ENCODE assay signal across 8 cellular contexts in the genomic region with DNA sequence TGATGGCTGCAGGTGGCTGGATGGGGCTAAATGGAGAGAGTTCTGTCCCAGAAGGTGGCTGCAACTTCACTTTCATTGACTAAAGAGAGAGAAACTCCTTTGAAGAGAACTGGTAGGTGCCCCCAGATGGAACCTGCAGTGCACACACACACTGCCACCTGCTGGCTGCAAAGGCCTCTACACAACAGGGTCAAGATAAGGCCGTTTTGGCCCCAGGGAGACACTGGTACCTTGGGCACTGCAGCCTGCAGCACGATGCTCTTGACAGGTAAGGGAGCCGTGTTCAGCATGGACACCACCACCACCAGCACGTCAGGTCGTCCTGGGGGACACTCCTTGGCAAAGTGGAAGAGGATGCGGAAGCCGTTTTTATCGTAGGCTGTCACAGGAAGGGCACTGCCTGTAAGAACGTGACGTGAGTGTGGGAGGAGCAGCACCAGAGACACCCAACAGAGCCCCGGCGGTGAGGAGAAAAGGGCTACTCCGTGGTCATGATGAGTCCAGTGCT. TPM values are rescaled to one million over a fixed set of nuclear protein-coding genes. Genes with fewer than 3 reads are reported as not detected.
A peak's percentile ranks its signal among the peaks of the same experiment; 100 is the strongest.
DNase-seq lines count a peak whose midpoint lies in the region; ATAC-seq and TF ChIP-seq lines count a peak whose summit lies in the region.

No MANE protein-coding gene starts in this region.

- peaks cover 80% of the 10 kb centered on the region for H3K36me3 ChIP-seq in CD4-positive, CD25-positive, alpha-beta regulatory T cell (ENCODE audit: control insufficient read depth, insufficient read depth, low read length)
- H3K36me3 ChIP-seq in mucosa of descending colon (ENCODE audit: low read depth) (peaks cover 7% of the 10 kb centered on the region), stomach (peaks cover 87 to 100% (median 100%) of the 10 kb centered on the region in 4 donors)

- H3K4me3 Mint-ChIP-seq in CD4-positive, CD25-positive, alpha-beta regulatory T cell: peak overlapping the region; percentile 15 to 71 (median 44)
- peak overlapping the region; percentile 57 for H3K4me3 Mint-ChIP-seq in activated CD4-positive, alpha-beta memory T cell treated with anti-CD3 and anti-CD28 coated beads, Interleukin-2, amount 10 ng/mL, durations not matched to agents 7 days and 5 days

- peak overlapping the region in 2 of 3 donors; percentile 38 to 80 for H3K27ac Mint-ChIP-seq in CD4-positive, CD25-positive, alpha-beta regulatory T cell
- H3K27ac Mint-ChIP-seq in activated CD4-positive, alpha-beta memory T cell treated with anti-CD3 and anti-CD28 coated beads, Interleukin-2, amount 10 ng/mL, durations not matched to agents 7 days and 5 days: peak overlapping the region; percentile 87

- H3K27ac ChIP-seq in CD4-positive, CD25-positive, alpha-beta regulatory T cell (ENCODE audit: insufficient read depth, low read length, poor library complexity, severe bottlenecking): peak overlapping the region; percentile 14
- H3K27ac ChIP-seq in stomach: peak overlapping the region in 1 of 5 donors; percentile 9

- H3K9me3 Mint-ChIP-seq in CD4-positive, CD25-positive, alpha-beta regulatory T cell: no peaks in the 10 kb centered on the region
- H3K9me3 Mint-ChIP-seq in activated CD4-positive, alpha-beta memory T cell treated with anti-CD3 and anti-CD28 coated beads, Interleukin-2, amount 10 ng/mL, durations not matched to agents 7 days and 5 days: no peaks in the 10 kb centered on the region

- ATAC-seq in CD4-positive, CD25-positive, alpha-beta regulatory T cell (ENCODE audit: low read depth in 2 of 2): peak; percentile 65 to 78
- ATAC-seq in mucosa of descending colon: peak; percentile 77
- no peak for ATAC-seq in omental fat pad (ENCODE audit: low FRiP score)

- H3K4me3 ChIP-seq in CD4-positive, CD25-positive, alpha-beta regulatory T cell (ENCODE audit: low read depth, low read length): peak overlapping the region; percentile 11
- no peak overlapping the region for H3K4me3 ChIP-seq in HFF-Myc (replicated peaks; ENCODE audit: low read depth, low read length)
- H3K4me3 ChIP-seq in mucosa of descending colon: no peak overlapping the region
- no peak overlapping the region for H3K4me3 ChIP-seq in stomach

- TF ChIP-seq POLR2A in stomach (IDR thresholded peaks at IDR 0.05): no peak

- POLR2A ChIA-PET in activated CD4-positive, alpha-beta memory T cell treated with anti-CD3 and anti-CD28 coated beads, Interleukin-2, amount 10 ng/mL, durations not matched to agents 7 days and 5 days (lab: Charles Lee): interaction anchor here (0.7 to 8.8 kb wide), 6 partner anchors 8 to 32 kb away, joined by 3 to 96 read pairs (median 4); a partner anchor contains a TSS

- intact Hi-C loops in mucosa of descending colon (cut with DNase I, micrococcal nuclease) (no loop called here), stomach (cut with DNase I; ENCODE audit: low total_unique reads) (no loop called here)

- TF ChIP-seq CTCF in HFF-Myc (IDR thresholded peaks at IDR 0.05; ENCODE audit: low read depth, low read length, missing control alignments) (peak; percentile 93), mucosa of descending colon (IDR thresholded peaks at IDR 0.05) (peak; percentile 82), stomach (IDR thresholded peaks at IDR 0.05) (peak in 5 of 7 experiments; percentile 57 to 77 (median 70)), omental fat pad (IDR thresholded peaks at IDR 0.05) (no peak)

- WGBS in stomach, 5 donors: 29 to 56% (median 49%) methylated on average over 12 to 13 of the region's 13 CpGs

- peaks cover 30% of the 10 kb centered on the region for H3K36me3 Mint-ChIP-seq in CD4-positive, CD25-positive, alpha-beta regulatory T cell
- H3K36me3 Mint-ChIP-seq in activated CD4-positive, alpha-beta memory T cell treated with anti-CD3 and anti-CD28 coated beads, Interleukin-2, amount 10 ng/mL, durations not matched to agents 7 days and 5 days (ENCODE audit: low read depth): peaks cover 79% of the 10 kb centered on the region

- CTCF ChIA-PET in activated CD4-positive, alpha-beta memory T cell treated with anti-CD3 and anti-CD28 coated beads, Interleukin-2, amount 10 ng/mL, durations not matched to agents 7 days and 5 days (lab: Charles Lee): interaction anchor here (0.9 to 2.8 kb wide), 12 partner anchors 8 to 160 kb away, joined by 3 to 13 read pairs (median 4); a partner anchor contains a TSS

- peaks cover 0 to 22% (median 9%) of the 10 kb centered on the region in 4 donors for H3K4me1 Mint-ChIP-seq in CD4-positive, CD25-positive, alpha-beta regulatory T cell
- peaks cover 41% of the 10 kb centered on the region for H3K4me1 Mint-ChIP-seq in activated CD4-positive, alpha-beta memory T cell treated with anti-CD3 and anti-CD28 coated beads, Interleukin-2, amount 10 ng/mL, durations not matched to agents 7 days and 5 days

- no peaks in the 10 kb centered on the region for H3K27me3 ChIP-seq in CD4-positive, CD25-positive, alpha-beta regulatory T cell (ENCODE audit: control insufficient read depth, insufficient read depth, low read length)
- no peaks in the 10 kb centered on the region for H3K27me3 ChIP-seq in stomach

- DNase-seq in CD4-positive, CD25-positive, alpha-beta regulatory T cell: peak; percentile 42 to 77 (median 62)
- DNase-seq in HFF-Myc (ENCODE audit: extremely low read depth, low read depth) (no peak), NCI-H774 (lab: John Stamatoyannopoulos, UW) (peak; percentile 36), mucosa of descending colon (peak in 2 of 3 donors; percentile 52 to 59), stomach (peak; percentile 57), omental fat pad (ENCODE audit: low spot score) (no peak)
- DNase-seq in activated CD4-positive, alpha-beta memory T cell treated with anti-CD3 and anti-CD28 coated beads, Interleukin-2, amount 10 ng/mL, durations not matched to agents 7 days and 5 days: peak; percentile 67
- peak; percentile 27 for DNase-seq in effector CD8-positive, alpha-beta T cell (lab: John Stamatoyannopoulos, UW)

- no peak for TF ChIP-seq EP300 in stomach (IDR thresholded peaks at IDR 0.05)

- H3K9me3 ChIP-seq in CD4-positive, CD25-positive, alpha-beta regulatory T cell (ENCODE audit: control insufficient read depth in 2 of 2, low read length in 2 of 2): no peaks in the 10 kb centered on the region
- H3K9me3 ChIP-seq in mucosa of descending colon: no peaks in the 10 kb centered on the region
- no peaks in the 10 kb centered on the region for H3K9me3 ChIP-seq in stomach

- no peaks in the 10 kb centered on the region for H3K27me3 Mint-ChIP-seq in CD4-positive, CD25-positive, alpha-beta regulatory T cell
- H3K27me3 Mint-ChIP-seq in activated CD4-positive, alpha-beta memory T cell treated with anti-CD3 and anti-CD28 coated beads, Interleukin-2, amount 10 ng/mL, durations not matched to agents 7 days and 5 days: no peaks in the 10 kb centered on the region

- peaks cover 7% of the 10 kb centered on the region for H3K4me1 ChIP-seq in CD4-positive, CD25-positive, alpha-beta regulatory T cell (ENCODE audit: control insufficient read depth, insufficient read depth, low read length, poor library complexity, severe bottlenecking)
- H3K4me1 ChIP-seq in mucosa of descending colon (ENCODE audit: low read depth) (no peaks in the 10 kb centered on the region), stomach (peaks cover 0 to 16% (median 6%) of the 10 kb centered on the region in 4 donors)

RNA-seq across cellular contexts. Expression of a gene that starts 22.7 kb away (rescaled TPM):
- 92.6 TPM for total RNA-seq in CD4-positive, CD25-positive, alpha-beta regulatory T cell
- 10 to 100 TPM in 3 of 4 donors, 1 to 10 TPM in 1; 8.0 to 17.2 (median 10.9) TPM for polyA plus RNA-seq in CD4-positive, CD25-positive, alpha-beta regulatory T cell
- total RNA-seq in activated CD4-positive, alpha-beta memory T cell treated with anti-CD3 and anti-CD28 coated beads, Interleukin-2, amount 10 ng/mL, durations not matched to agents 7 days and 5 days: 10 to 100 TPM; 73.4 to 79.4 TPM
- total RNA-seq in mucosa of descending colon (10 to 100 TPM; 45.3 to 54.8 (median 49.3) TPM), stomach (10 to 100 TPM in 4 of 5 donors, 1 to 10 TPM in 1; 9.5 to 94.5 (median 58.5) TPM), omental fat pad (10 to 100 TPM; 22.3 to 36.3 (median 30.5) TPM)
- 10 to 100 TPM; 10.2 to 18.3 (median 11.8) TPM for polyA plus RNA-seq in stomach

RNA-seq across cellular contexts. Expression of a gene that starts 22.9 kb away (rescaled TPM):
- 32.3 TPM for total RNA-seq in CD4-positive, CD25-positive, alpha-beta regulatory T cell
- 100 to 1,000 TPM; 119 to 141 (median 120) TPM for polyA plus RNA-seq in CD4-positive, CD25-positive, alpha-beta regulatory T cell
- 10 to 100 TPM; 39.7 to 40.0 TPM for total RNA-seq in activated CD4-positive, alpha-beta memory T cell treated with anti-CD3 and anti-CD28 coated beads, Interleukin-2, amount 10 ng/mL, durations not matched to agents 7 days and 5 days
- total RNA-seq in mucosa of descending colon (10 to 100 TPM; 46.4 to 64.8 (median 59.5) TPM), stomach (100 to 1,000 TPM in 1 of 5 donors, 10 to 100 TPM in 3, 1 to 10 TPM in 1; 6.7 to 136 (median 37.9) TPM), omental fat pad (10 to 100 TPM; 27.1 to 48.3 (median 38.4) TPM)
- 10 to 100 TPM; 53.3 to 69.4 (median 69.0) TPM for polyA plus RNA-seq in stomach

RNA-seq across cellular contexts. Expression of a gene that starts 32.3 kb away (rescaled TPM):
- total RNA-seq in CD4-positive, CD25-positive, alpha-beta regulatory T cell: 35.7 TPM
- polyA plus RNA-seq in CD4-positive, CD25-positive, alpha-beta regulatory T cell: 100 to 1,000 TPM in 1 of 4 donors, 10 to 100 TPM in 3; 78.3 to 102 (median 89.4) TPM
- total RNA-seq in activated CD4-positive, alpha-beta memory T cell treated with anti-CD3 and anti-CD28 coated beads, Interleukin-2, amount 10 ng/mL, durations not matched to agents 7 days and 5 days: 10 to 100 TPM; 54.8 to 60.3 TPM
- total RNA-seq in mucosa of descending colon (10 to 100 TPM; 17.3 to 21.4 (median 19.1) TPM), stomach (10 to 100 TPM in 2 of 5 donors, 1 to 10 TPM in 3; 3.5 to 12.5 (median 7.7) TPM), omental fat pad (10 to 100 TPM; 22.9 to 30.3 (median 24.3) TPM)
- 10 to 100 TPM; 12.2 to 14.7 (median 12.9) TPM for polyA plus RNA-seq in stomach

RNA-seq across cellular contexts. Expression of a gene that starts 33.3 kb away (rescaled TPM):
- 79.5 TPM for total RNA-seq in CD4-positive, CD25-positive, alpha-beta regulatory T cell
- 10 to 100 TPM; 31.1 to 60.7 (median 44.3) TPM for polyA plus RNA-seq in CD4-positive, CD25-positive, alpha-beta regulatory T cell
- total RNA-seq in activated CD4-positive, alpha-beta memory T cell treated with anti-CD3 and anti-CD28 coated beads, Interleukin-2, amount 10 ng/mL, durations not matched to agents 7 days and 5 days: 100 to 1,000 TPM; 109 to 116 TPM
- total RNA-seq in mucosa of descending colon: 10 to 100 TPM; 48.4 to 63.4 (median 62.2) TPM
- total RNA-seq in stomach: 100 to 1,000 TPM in 1 of 5 donors, 10 to 100 TPM in 4; 20.3 to 220 (median 29.2) TPM
- polyA plus RNA-seq in stomach: 10 to 100 TPM; 21.5 to 52.1 (median 37.3) TPM
- 10 to 100 TPM; 17.4 to 51.2 (median 34.8) TPM for total RNA-seq in omental fat pad

RNA-seq across cellular contexts. Expression of a gene that starts 50.5 kb away (rescaled TPM):
- total RNA-seq in CD4-positive, CD25-positive, alpha-beta regulatory T cell: 24.9 TPM
- polyA plus RNA-seq in CD4-positive, CD25-positive, alpha-beta regulatory T cell: 10 to 100 TPM; 15.1 to 21.9 (median 19.0) TPM
- 10 to 100 TPM; 24.3 to 27.9 TPM for total RNA-seq in activated CD4-positive, alpha-beta memory T cell treated with anti-CD3 and anti-CD28 coated beads, Interleukin-2, amount 10 ng/mL, durations not matched to agents 7 days and 5 days
- total RNA-seq in mucosa of descending colon (10 to 100 TPM; 15.5 to 20.0 (median 15.6) TPM), stomach (10 to 100 TPM in 2 of 5 donors, 1 to 10 TPM in 3; 2.3 to 40.6 (median 6.4) TPM), omental fat pad (10 to 100 TPM; 14.2 to 30.4 (median 19.5) TPM)
- 10 to 100 TPM in 2 of 3 donors, 1 to 10 TPM in 1; 8.1 to 16.5 (median 11.7) TPM for polyA plus RNA-seq in stomach

Comparison
In these comparisons a context has a peak if more than half of its experiments do, and no peak if none do; other contexts are left out.
1. DNase-seq: peak in CD4-positive, CD25-positive, alpha-beta regulatory T cell (3 of 3), NCI-H774 (single experiment), activated CD4-positive, alpha-beta memory T cell treated with anti-CD3 and anti-CD28 coated beads, Interleukin-2, amount 10 ng/mL, durations not matched to agents 7 days and 5 days (single experiment), effector CD8-positive, alpha-beta T cell (single experiment), mucosa of descending colon (2 of 3) and stomach (single experiment); none in HFF-Myc (single experiment) and omental fat pad (single experiment).
2. CTCF ChIP-seq: peak in HFF-Myc (single experiment), mucosa of descending colon (single experiment) and stomach (5 of 7); none in omental fat pad (0 of 3).